ENCODE assay signal across 2 cellular contexts in the genomic region with DNA sequence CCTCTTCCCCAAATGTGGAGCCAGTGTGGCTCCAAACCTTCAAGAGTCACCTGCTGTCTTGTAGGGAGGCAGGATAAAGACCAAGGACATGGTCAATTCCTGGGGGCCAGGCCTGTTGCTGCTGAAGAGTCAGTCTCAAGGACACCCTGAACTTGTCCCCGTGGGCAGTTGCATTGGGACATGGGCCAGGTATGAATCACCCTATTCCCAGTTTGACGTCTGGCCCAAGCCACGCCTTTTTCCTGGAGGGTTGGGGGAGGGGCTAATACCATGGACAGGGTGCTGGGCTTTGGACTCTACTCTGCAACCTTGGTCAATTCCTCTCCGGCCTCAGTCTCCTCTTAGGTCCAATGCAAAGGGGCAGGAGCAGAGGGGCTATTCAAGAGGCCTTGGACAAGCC.
A peak's percentile ranks its signal among the peaks of the same experiment; 100 is the strongest.
TF ChIP-seq lines count a peak whose summit lies in the region.

No MANE protein-coding gene starts in this region.

TF ChIP-seq in HEK293, 187 proteins besides CTCF, POLR2A, EP300 and RAD21 (continued from another document and continues in another):
- TF ChIP-seq, protein P1, sequence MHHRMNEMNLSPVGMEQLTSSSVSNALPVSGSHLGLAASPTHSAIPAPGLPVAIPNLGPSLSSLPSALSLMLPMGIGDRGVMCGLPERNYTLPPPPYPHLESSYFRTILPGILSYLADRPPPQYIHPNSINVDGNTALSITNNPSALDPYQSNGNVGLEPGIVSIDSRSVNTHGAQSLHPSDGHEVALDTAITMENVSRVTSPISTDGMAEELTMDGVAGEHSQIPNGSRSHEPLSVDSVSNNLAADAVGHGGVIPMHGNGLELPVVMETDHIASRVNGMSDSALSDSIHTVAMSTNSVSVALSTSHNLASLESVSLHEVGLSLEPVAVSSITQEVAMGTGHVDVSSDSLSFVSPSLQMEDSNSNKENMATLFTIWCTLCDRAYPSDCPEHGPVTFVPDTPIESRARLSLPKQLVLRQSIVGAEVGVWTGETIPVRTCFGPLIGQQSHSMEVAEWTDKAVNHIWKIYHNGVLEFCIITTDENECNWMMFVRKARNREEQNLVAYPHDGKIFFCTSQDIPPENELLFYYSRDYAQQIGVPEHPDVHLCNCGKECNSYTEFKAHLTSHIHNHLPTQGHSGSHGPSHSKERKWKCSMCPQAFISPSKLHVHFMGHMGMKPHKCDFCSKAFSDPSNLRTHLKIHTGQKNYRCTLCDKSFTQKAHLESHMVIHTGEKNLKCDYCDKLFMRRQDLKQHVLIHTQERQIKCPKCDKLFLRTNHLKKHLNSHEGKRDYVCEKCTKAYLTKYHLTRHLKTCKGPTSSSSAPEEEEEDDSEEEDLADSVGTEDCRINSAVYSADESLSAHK (tag by site-specific recombination; IDR thresholded peaks at IDR 0.05) = peak; percentile 93
- TF ChIP-seq, protein P2, sequence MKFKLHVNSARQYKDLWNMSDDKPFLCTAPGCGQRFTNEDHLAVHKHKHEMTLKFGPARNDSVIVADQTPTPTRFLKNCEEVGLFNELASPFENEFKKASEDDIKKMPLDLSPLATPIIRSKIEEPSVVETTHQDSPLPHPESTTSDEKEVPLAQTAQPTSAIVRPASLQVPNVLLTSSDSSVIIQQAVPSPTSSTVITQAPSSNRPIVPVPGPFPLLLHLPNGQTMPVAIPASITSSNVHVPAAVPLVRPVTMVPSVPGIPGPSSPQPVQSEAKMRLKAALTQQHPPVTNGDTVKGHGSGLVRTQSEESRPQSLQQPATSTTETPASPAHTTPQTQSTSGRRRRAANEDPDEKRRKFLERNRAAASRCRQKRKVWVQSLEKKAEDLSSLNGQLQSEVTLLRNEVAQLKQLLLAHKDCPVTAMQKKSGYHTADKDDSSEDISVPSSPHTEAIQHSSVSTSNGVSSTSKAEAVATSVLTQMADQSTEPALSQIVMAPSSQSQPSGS (tag by site-specific recombination; IDR thresholded peaks at IDR 0.05; ENCODE audit: low read depth) = no peak
- TF ChIP-seq FEZF1 (tag by site-specific recombination; IDR thresholded peaks at IDR 0.05) (no peak), ZFHX2 (tag by site-specific recombination; conservative IDR thresholded peaks at IDR 0.05) (no peak), ZNF23 (tag by site-specific recombination; IDR thresholded peaks at IDR 0.05; ENCODE audit: borderline replicate concordance) (no peak), IKZF3 (tag by site-specific recombination; IDR thresholded peaks at IDR 0.05) (no peak), ZBTB1 (tag by site-specific recombination; IDR thresholded peaks at IDR 0.05) (no peak), ZNF433 (tag by site-specific recombination; IDR thresholded peaks at IDR 0.05; ENCODE audit: low read depth) (no peak), ZNF223 (tag by site-specific recombination; IDR thresholded peaks at IDR 0.05) (no peak), ZNF155 (tag by site-specific recombination; IDR thresholded peaks at IDR 0.05) (no peak), ZFP69B (tag by site-specific recombination; IDR thresholded peaks at IDR 0.05) (no peak), ZNF624 (tag by site-specific recombination; IDR thresholded peaks at IDR 0.05) (no peak), ZNF629 (tag by site-specific recombination; IDR thresholded peaks at IDR 0.05) (peak; percentile 65), ZNF785 (tag by site-specific recombination; IDR thresholded peaks at IDR 0.05) (no peak), SALL2 (tag by site-specific recombination; IDR thresholded peaks at IDR 0.05; ENCODE audit: borderline replicate concordance) (no peak)
- TF ChIP-seq, protein P3, sequence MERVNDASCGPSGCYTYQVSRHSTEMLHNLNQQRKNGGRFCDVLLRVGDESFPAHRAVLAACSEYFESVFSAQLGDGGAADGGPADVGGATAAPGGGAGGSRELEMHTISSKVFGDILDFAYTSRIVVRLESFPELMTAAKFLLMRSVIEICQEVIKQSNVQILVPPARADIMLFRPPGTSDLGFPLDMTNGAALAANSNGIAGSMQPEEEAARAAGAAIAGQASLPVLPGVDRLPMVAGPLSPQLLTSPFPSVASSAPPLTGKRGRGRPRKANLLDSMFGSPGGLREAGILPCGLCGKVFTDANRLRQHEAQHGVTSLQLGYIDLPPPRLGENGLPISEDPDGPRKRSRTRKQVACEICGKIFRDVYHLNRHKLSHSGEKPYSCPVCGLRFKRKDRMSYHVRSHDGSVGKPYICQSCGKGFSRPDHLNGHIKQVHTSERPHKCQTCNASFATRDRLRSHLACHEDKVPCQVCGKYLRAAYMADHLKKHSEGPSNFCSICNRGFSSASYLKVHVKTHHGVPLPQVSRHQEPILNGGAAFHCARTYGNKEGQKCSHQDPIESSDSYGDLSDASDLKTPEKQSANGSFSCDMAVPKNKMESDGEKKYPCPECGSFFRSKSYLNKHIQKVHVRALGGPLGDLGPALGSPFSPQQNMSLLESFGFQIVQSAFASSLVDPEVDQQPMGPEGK (tag by site-specific recombination; IDR thresholded peaks at IDR 0.05) = peak; percentile 50; the same call in 1 of the 2 replicates
- TF ChIP-seq, protein P4, sequence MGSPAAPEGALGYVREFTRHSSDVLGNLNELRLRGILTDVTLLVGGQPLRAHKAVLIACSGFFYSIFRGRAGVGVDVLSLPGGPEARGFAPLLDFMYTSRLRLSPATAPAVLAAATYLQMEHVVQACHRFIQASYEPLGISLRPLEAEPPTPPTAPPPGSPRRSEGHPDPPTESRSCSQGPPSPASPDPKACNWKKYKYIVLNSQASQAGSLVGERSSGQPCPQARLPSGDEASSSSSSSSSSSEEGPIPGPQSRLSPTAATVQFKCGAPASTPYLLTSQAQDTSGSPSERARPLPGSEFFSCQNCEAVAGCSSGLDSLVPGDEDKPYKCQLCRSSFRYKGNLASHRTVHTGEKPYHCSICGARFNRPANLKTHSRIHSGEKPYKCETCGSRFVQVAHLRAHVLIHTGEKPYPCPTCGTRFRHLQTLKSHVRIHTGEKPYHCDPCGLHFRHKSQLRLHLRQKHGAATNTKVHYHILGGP (tag by site-specific recombination; IDR thresholded peaks at IDR 0.05) = peak; percentile 67
- TF ChIP-seq, protein P5, sequence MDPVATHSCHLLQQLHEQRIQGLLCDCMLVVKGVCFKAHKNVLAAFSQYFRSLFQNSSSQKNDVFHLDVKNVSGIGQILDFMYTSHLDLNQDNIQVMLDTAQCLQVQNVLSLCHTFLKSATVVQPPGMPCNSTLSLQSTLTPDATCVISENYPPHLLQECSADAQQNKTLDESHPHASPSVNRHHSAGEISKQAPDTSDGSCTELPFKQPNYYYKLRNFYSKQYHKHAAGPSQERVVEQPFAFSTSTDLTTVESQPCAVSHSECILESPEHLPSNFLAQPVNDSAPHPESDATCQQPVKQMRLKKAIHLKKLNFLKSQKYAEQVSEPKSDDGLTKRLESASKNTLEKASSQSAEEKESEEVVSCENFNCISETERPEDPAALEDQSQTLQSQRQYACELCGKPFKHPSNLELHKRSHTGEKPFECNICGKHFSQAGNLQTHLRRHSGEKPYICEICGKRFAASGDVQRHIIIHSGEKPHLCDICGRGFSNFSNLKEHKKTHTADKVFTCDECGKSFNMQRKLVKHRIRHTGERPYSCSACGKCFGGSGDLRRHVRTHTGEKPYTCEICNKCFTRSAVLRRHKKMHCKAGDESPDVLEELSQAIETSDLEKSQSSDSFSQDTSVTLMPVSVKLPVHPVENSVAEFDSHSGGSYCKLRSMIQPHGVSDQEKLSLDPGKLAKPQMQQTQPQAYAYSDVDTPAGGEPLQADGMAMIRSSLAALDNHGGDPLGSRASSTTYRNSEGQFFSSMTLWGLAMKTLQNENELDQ (tag by site-specific recombination; IDR thresholded peaks at IDR 0.05; ENCODE audit: low read depth) = no peak

TF ChIP-seq in SK-N-SH treated with all-trans-retinoic acid at 6 μM for 48 hours, 23 proteins besides CTCF, POLR2A, EP300 and RAD21 (continued from another document):
- TF ChIP-seq, protein P6, sequence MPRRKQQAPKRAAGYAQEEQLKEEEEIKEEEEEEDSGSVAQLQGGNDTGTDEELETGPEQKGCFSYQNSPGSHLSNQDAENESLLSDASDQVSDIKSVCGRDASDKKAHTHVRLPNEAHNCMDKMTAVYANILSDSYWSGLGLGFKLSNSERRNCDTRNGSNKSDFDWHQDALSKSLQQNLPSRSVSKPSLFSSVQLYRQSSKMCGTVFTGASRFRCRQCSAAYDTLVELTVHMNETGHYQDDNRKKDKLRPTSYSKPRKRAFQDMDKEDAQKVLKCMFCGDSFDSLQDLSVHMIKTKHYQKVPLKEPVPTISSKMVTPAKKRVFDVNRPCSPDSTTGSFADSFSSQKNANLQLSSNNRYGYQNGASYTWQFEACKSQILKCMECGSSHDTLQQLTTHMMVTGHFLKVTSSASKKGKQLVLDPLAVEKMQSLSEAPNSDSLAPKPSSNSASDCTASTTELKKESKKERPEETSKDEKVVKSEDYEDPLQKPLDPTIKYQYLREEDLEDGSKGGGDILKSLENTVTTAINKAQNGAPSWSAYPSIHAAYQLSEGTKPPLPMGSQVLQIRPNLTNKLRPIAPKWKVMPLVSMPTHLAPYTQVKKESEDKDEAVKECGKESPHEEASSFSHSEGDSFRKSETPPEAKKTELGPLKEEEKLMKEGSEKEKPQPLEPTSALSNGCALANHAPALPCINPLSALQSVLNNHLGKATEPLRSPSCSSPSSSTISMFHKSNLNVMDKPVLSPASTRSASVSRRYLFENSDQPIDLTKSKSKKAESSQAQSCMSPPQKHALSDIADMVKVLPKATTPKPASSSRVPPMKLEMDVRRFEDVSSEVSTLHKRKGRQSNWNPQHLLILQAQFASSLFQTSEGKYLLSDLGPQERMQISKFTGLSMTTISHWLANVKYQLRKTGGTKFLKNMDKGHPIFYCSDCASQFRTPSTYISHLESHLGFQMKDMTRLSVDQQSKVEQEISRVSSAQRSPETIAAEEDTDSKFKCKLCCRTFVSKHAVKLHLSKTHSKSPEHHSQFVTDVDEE (CRISPR knock-in tag; IDR thresholded peaks at IDR 0.05) = no peak
- TF ChIP-seq ZNF565 (CRISPR knock-in tag; conservative IDR thresholded peaks at IDR 0.05; ENCODE audit: low read depth) (no peak), ZC3H10 (CRISPR knock-in tag; IDR thresholded peaks at IDR 0.05) (no peak), SNAI2 (CRISPR knock-in tag; IDR thresholded peaks at IDR 0.05) (no peak), ZFP3 (CRISPR knock-in tag; IDR thresholded peaks at IDR 0.05) (no peak), ZFP30 (CRISPR knock-in tag; IDR thresholded peaks at IDR 0.05) (no peak), ISL1 (CRISPR knock-in tag; IDR thresholded peaks at IDR 0.05) (no peak), TOX (CRISPR knock-in tag; IDR thresholded peaks at IDR 0.05; ENCODE audit: borderline replicate concordance) (no peak), RARB (CRISPR knock-in tag; IDR thresholded peaks at IDR 0.05) (no peak), OSR1 (CRISPR knock-in tag; IDR thresholded peaks at IDR 0.05) (no peak), CSDC2 (CRISPR knock-in tag; IDR thresholded peaks at IDR 0.05) (no peak), GLIS3 (CRISPR knock-in tag; IDR thresholded peaks at IDR 0.05) (no peak), ZNF8 (CRISPR knock-in tag; IDR thresholded peaks at IDR 0.05) (no peak), ARNTL (CRISPR knock-in tag; IDR thresholded peaks at IDR 0.05; ENCODE audit: borderline replicate concordance, low read depth) (no peak)
- TF ChIP-seq, protein P7, sequence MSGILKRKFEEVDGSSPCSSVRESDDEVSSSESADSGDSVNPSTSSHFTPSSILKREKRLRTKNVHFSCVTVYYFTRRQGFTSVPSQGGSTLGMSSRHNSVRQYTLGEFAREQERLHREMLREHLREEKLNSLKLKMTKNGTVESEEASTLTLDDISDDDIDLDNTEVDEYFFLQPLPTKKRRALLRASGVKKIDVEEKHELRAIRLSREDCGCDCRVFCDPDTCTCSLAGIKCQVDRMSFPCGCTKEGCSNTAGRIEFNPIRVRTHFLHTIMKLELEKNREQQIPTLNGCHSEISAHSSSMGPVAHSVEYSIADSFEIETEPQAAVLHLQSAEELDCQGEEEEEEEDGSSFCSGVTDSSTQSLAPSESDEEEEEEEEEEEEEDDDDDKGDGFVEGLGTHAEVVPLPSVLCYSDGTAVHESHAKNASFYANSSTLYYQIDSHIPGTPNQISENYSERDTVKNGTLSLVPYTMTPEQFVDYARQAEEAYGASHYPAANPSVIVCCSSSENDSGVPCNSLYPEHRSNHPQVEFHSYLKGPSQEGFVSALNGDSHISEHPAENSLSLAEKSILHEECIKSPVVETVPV (CRISPR knock-in tag; IDR thresholded peaks at IDR 0.05) = no peak
TF ChIP-seq in SK-N-SH treated with all-trans-retinoic acid at 6 μM for 48 hours: peak in this region for 0.
